39 cellular contexts compared by ENCODE assay signal in genomic region chr14:77856930-77857329, GRCh38.
"Had no signal": no experiment of that assay in that cellular context is flagged by ENCODE, and none has a peak within 500 bp of the region (broad histone marks: within the 10 kb centered on the region; RNA-seq: fewer than 3 reads in every experiment).

No MANE protein-coding gene starts in this region.

- DNase-seq: activated effector memory CD4-positive, alpha-beta T cell treated with anti-CD3 and anti-CD28 coated beads, Interleukin-2, amount 50 U/mL, for 16 hours; activated effector memory CD4-positive, alpha-beta T cell treated with Interleukin-2 at 50 U/mL for 16 hours; activated gamma-delta T cell; activated gamma-delta T cell treated with Interleukin-2 at 50 U/mL for 16 hours; activated naive CD4-positive, alpha-beta T cell; activated naive CD4-positive, alpha-beta T cell treated with anti-CD3 and anti-CD28 coated beads for 36 hours; activated naive CD4-positive, alpha-beta T cell treated with anti-CD3 and anti-CD28 coated beads, Interleukin-2, amount 10 ng/mL, durations not matched to agents 7 days and 5 days; activated naive CD4-positive, alpha-beta T cell treated with anti-CD3 and anti-CD28 coated beads, Interleukin-2, amount 50 U/mL, for 16 hours; activated naive CD4-positive, alpha-beta T cell treated with Interleukin-2 at 50 U/mL for 16 hours; activated naive CD8-positive, alpha-beta T cell treated with anti-CD3 and anti-CD28 coated beads for 36 hours; activated naive CD8-positive, alpha-beta T cell treated with anti-CD3 and anti-CD28 coated beads, Interleukin-2, amount 10 ng/mL, durations not matched to agents 7 days and 5 days; activated naive CD8-positive, alpha-beta T cell treated with anti-CD3 and anti-CD28 coated beads, Interleukin-2, amount 50 U/mL, for 24 hours; activated T-cell treated with anti-CD3 and anti-CD28 coated beads, Interleukin-2, amount 50 U/mL, for 1 hour; activated T-cell treated with anti-CD3 and anti-CD28 coated beads, Interleukin-2, amount 50 U/mL, for 24 hours; activated T-cell treated with anti-CD3 and anti-CD28 coated beads, Interleukin-2, amount 50 U/mL, for 4 hours; activated T-cell treated with anti-CD3 and anti-CD28 coated beads, Interleukin-2, amount 50 U/mL, for 48 hours; activated T-cell treated with anti-CD3 and anti-CD28 coated beads, Interleukin-2, amount 50 U/mL, for 72 hours; adrenal gland; amniotic stem cell; amygdala; anterior cingulate cortex; aorta; body of pancreas; brain microvascular endothelial cell; caudate nucleus; central memory CD4-positive, alpha-beta T cell; cerebellar nuclear complex had no signal

- H3K27me3 Mint-ChIP-seq: activated naive CD4-positive, alpha-beta T cell treated with anti-CD3 and anti-CD28 coated beads, Interleukin-2, amount 10 ng/mL, durations not matched to agents 7 days and 5 days; activated naive CD4-positive, alpha-beta T cell treated with anti-CD3 and anti-CD28 coated beads, Interleukin-2, amount 50 U/mL, for 24 hours; activated naive CD8-positive, alpha-beta T cell; activated naive CD8-positive, alpha-beta T cell treated with anti-CD3 and anti-CD28 coated beads for 36 hours; activated naive CD8-positive, alpha-beta T cell treated with anti-CD3 and anti-CD28 coated beads, Interleukin-2, amount 10 ng/mL, durations not matched to agents 7 days and 5 days; activated naive CD8-positive, alpha-beta T cell treated with anti-CD3 and anti-CD28 coated beads, Interleukin-2, amount 50 U/mL, for 24 hours; activated T-cell treated with anti-CD3 and anti-CD28 coated beads, Interleukin-2, amount 50 U/mL, for 24 hours; central memory CD8-positive, alpha-beta T cell had no signal

- H3K9me3 Mint-ChIP-seq: activated naive CD4-positive, alpha-beta T cell treated with anti-CD3 and anti-CD28 coated beads, Interleukin-2, amount 10 ng/mL, durations not matched to agents 7 days and 5 days; activated T-cell treated with anti-CD3 and anti-CD28 coated beads, Interleukin-2, amount 50 U/mL, for 72 hours; activated T-helper 1 cell treated with anti-CD3 and anti-CD28 coated beads, Interleukin-12 subunit alpha, Interleukin-12 subunit beta, Interleukin-2, Interleukin-4 antibody, amounts not matched to agents 30 ng/mL and 10 ng/mL and 1 ng/mL, durations not matched to agents 14 hours and 24 hours and 36 hours; activated T-helper 2 cell treated with anti-CD3 and anti-CD28 coated beads, Interferon-gamma antibody, Interleukin-2, Interleukin-4, amounts not matched to agents 10 μg/mL and 5 μg/mL and 100 μg/mL, durations not matched to agents 14 hours and 24 hours and 36 hours; central memory CD8-positive, alpha-beta T cell had no signal

- H3K27me3 ChIP-seq: adrenal gland, ascending aorta, body of pancreas, brain microvascular endothelial cell, breast epithelium, cardiac muscle cell had no signal

- H3K4me3 ChIP-seq: adrenal gland, ascending aorta, body of pancreas, breast epithelium, cardiac muscle cell had no signal

- H3K27ac Mint-ChIP-seq: activated naive CD4-positive, alpha-beta T cell treated with anti-CD3 and anti-CD28 coated beads for 36 hours; activated naive CD4-positive, alpha-beta T cell treated with anti-CD3 and anti-CD28 coated beads, Interleukin-2, amount 10 ng/mL, durations not matched to agents 7 days and 5 days; activated naive CD4-positive, alpha-beta T cell treated with anti-CD3 and anti-CD28 coated beads, Interleukin-2, amount 50 U/mL, for 24 hours; activated naive CD4-positive, alpha-beta T cell treated with anti-CD3 and anti-CD28 coated beads, Interleukin-2, amount 50 U/mL, for 72 hours; activated naive CD8-positive, alpha-beta T cell; activated naive CD8-positive, alpha-beta T cell treated with anti-CD3 and anti-CD28 coated beads for 36 hours; activated naive CD8-positive, alpha-beta T cell treated with anti-CD3 and anti-CD28 coated beads, Interleukin-2, amount 10 ng/mL, durations not matched to agents 7 days and 5 days; activated naive CD8-positive, alpha-beta T cell treated with anti-CD3 and anti-CD28 coated beads, Interleukin-2, amount 50 U/mL, for 24 hours; activated T-cell treated with anti-CD3 and anti-CD28 coated beads, Interleukin-2, amount 50 U/mL, for 24 hours; activated T-cell treated with anti-CD3 and anti-CD28 coated beads, Interleukin-2, amount 50 U/mL, for 72 hours; activated T-helper 1 cell treated with anti-CD3 and anti-CD28 coated beads, Interleukin-12 subunit alpha, Interleukin-12 subunit beta, Interleukin-2, Interleukin-4 antibody, amounts not matched to agents 30 ng/mL and 10 ng/mL and 1 ng/mL, durations not matched to agents 14 hours and 24 hours and 36 hours; activated T-helper 2 cell treated with anti-CD3 and anti-CD28 coated beads, Interferon-gamma antibody, Interleukin-2, Interleukin-4, amounts not matched to agents 10 μg/mL and 5 μg/mL and 100 μg/mL, durations not matched to agents 14 hours and 24 hours and 36 hours; brain had no signal

- H3K36me3 Mint-ChIP-seq: activated naive CD4-positive, alpha-beta T cell treated with anti-CD3 and anti-CD28 coated beads, Interleukin-2, amount 10 ng/mL, durations not matched to agents 7 days and 5 days had no signal

- H3K9me3 ChIP-seq: adrenal gland, body of pancreas, breast epithelium had no signal

- H3K4me1 ChIP-seq: adrenal gland, ascending aorta, body of pancreas, breast epithelium had no signal

- H3K4me1 Mint-ChIP-seq: activated naive CD4-positive, alpha-beta T cell treated with anti-CD3 and anti-CD28 coated beads, Interleukin-2, amount 10 ng/mL, durations not matched to agents 7 days and 5 days; activated naive CD4-positive, alpha-beta T cell treated with anti-CD3 and anti-CD28 coated beads, Interleukin-2, amount 50 U/mL, for 24 hours; activated naive CD8-positive, alpha-beta T cell treated with anti-CD3 and anti-CD28 coated beads for 36 hours; activated naive CD8-positive, alpha-beta T cell treated with anti-CD3 and anti-CD28 coated beads, Interleukin-2, amount 10 ng/mL, durations not matched to agents 7 days and 5 days; activated naive CD8-positive, alpha-beta T cell treated with anti-CD3 and anti-CD28 coated beads, Interleukin-2, amount 50 U/mL, for 24 hours; brain; central memory CD8-positive, alpha-beta T cell had no signal

- ATAC-seq: activated naive CD4-positive, alpha-beta T cell treated with anti-CD3 and anti-CD28 coated beads, Interleukin-2, amount 50 U/mL, for 72 hours; activated naive CD8-positive, alpha-beta T cell treated with anti-CD3 and anti-CD28 coated beads, Interleukin-2, amount 50 U/mL, for 24 hours; activated T-cell treated with anti-CD3 and anti-CD28 coated beads, Interleukin-2, amount 50 U/mL, for 4 hours; activated T-cell treated with anti-CD3 and anti-CD28 coated beads, Interleukin-2, amount 50 U/mL, for 72 hours; body of pancreas had no signal

- FAIRE-seq: astrocyte, bronchial epithelial cell had no signal

- H3K4me3 Mint-ChIP-seq: activated naive CD4-positive, alpha-beta T cell treated with anti-CD3 and anti-CD28 coated beads for 36 hours; activated naive CD4-positive, alpha-beta T cell treated with anti-CD3 and anti-CD28 coated beads, Interleukin-2, amount 10 ng/mL, durations not matched to agents 7 days and 5 days; activated naive CD4-positive, alpha-beta T cell treated with anti-CD3 and anti-CD28 coated beads, Interleukin-2, amount 50 U/mL, for 24 hours; activated naive CD8-positive, alpha-beta T cell; activated naive CD8-positive, alpha-beta T cell treated with anti-CD3 and anti-CD28 coated beads for 36 hours; activated naive CD8-positive, alpha-beta T cell treated with anti-CD3 and anti-CD28 coated beads, Interleukin-2, amount 10 ng/mL, durations not matched to agents 7 days and 5 days; activated naive CD8-positive, alpha-beta T cell treated with anti-CD3 and anti-CD28 coated beads, Interleukin-2, amount 50 U/mL, for 24 hours; activated T-cell treated with anti-CD3 and anti-CD28 coated beads, Interleukin-2, amount 50 U/mL, for 24 hours; activated T-cell treated with anti-CD3 and anti-CD28 coated beads, Interleukin-2, amount 50 U/mL, for 4 hours; activated T-cell treated with anti-CD3 and anti-CD28 coated beads, Interleukin-2, amount 50 U/mL, for 72 hours; activated T-helper 1 cell treated with anti-CD3 and anti-CD28 coated beads, Interleukin-12 subunit alpha, Interleukin-12 subunit beta, Interleukin-2, Interleukin-4 antibody, amounts not matched to agents 30 ng/mL and 10 ng/mL and 1 ng/mL, durations not matched to agents 14 hours and 24 hours and 36 hours; brain; central memory CD8-positive, alpha-beta T cell had no signal

- H3K27ac ChIP-seq: adrenal gland, ascending aorta, body of pancreas, brain microvascular endothelial cell, breast epithelium, cardiac muscle cell had no signal

- H3K36me3 ChIP-seq: adrenal gland, ascending aorta, brain microvascular endothelial cell, breast epithelium, cardiac muscle cell had no signal
